10 cellular contexts compared by ENCODE assay signal in the genomic region with DNA sequence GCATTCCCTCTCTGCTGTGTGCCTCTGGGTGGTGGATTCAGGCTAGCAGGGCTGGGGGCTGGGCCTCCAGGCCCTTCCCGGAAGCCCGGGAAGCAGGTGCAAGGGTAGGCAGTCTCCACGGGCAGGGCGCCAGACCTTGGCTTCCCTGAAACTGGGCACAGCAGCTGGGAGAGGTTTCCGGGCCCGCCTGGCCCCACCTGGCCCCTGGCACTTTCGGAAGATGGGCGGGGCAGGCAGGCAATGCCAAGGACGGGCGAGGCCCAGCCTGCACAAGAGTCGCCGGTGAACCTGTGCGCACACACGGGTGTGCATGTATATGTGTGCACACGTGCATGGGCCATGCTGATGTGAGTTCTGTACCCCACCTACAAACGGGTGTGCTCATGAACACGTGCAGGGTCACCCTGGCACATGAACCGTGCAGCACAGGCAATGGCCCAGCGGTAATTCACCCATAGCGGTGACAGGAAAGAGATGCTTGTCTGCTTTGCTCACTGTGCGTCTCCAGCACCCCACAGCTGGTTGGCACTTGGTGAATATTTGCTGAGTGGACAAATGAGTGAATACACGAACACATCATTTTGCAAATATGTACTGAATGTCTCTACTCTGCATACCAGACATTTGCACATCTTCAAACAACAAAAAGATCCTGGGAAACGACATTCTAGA. TPM values are rescaled to one million over a fixed set of nuclear protein-coding genes. Genes with fewer than 3 reads are reported as not detected.
DNase-seq lines count a peak whose midpoint lies in the region; ATAC-seq and TF ChIP-seq lines count a peak whose summit lies in the region.
"Had no signal": no experiment of that assay in that cellular context is flagged by ENCODE, and none has a peak within 500 bp of the region (broad histone marks: within the 10 kb centered on the region; RNA-seq: fewer than 3 reads in every experiment).

No MANE protein-coding gene starts in this region.

- H3K4me1 ChIP-seq in vagina, result peaks cover 66% of the 10 kb centered on the region

- no peaks in the 10 kb centered on the region for H3K9me3 Mint-ChIP-seq in type B pancreatic cell

- H3K4me3 ChIP-seq in foreskin fibroblast (ENCODE audit: low read depth in 1 of 2, low read length in 2 of 2) (no peak overlapping the region), vagina (no peak overlapping the region)

- no peak overlapping the region for H3K27ac ChIP-seq in vagina
- H3K27ac ChIP-seq: 22Rv1 had no signal

- no peaks in the 10 kb centered on the region for H3K9me3 ChIP-seq in vagina

- peaks cover 11% of the 10 kb centered on the region for H3K4me1 Mint-ChIP-seq in type B pancreatic cell (ENCODE audit: unreplicated experiment)

- H3K4me3 Mint-ChIP-seq in type B pancreatic cell, result peak overlapping the region; percentile 64

- TF ChIP-seq POLR2A in vagina (IDR thresholded peaks at IDR 0.05), result no peak

- peak; percentile 87 for DNase-seq in DMS 273 (lab: John Stamatoyannopoulos, UW; ENCODE audit: unreplicated experiment)
- no peak for DNase-seq in DMS 273 treated with DMSO at 0.1 percent for 48 hours (lab: John Stamatoyannopoulos, UW)
- peak; percentile 73 for DNase-seq in RPMI7951 (ENCODE audit: low read depth)
- peak; percentile 91 to 93 for DNase-seq in foreskin fibroblast
- DNase-seq in type B pancreatic cell (ENCODE audit: extremely low spot score, unreplicated experiment), result no peak
- DNase-seq in vagina (ENCODE audit: extremely low spot score in 2 of 2), result no peak
- DNase-seq: activated naive CD4-positive, alpha-beta T cell treated with anti-CD3 and anti-CD28 coated beads, Interleukin-2, amount 50 U/mL, for 16 hours had no signal

- H3K27me3 ChIP-seq in vagina, result no peaks in the 10 kb centered on the region

- no peaks in the 10 kb centered on the region for H3K36me3 Mint-ChIP-seq in type B pancreatic cell

- ATAC-seq in HG03565 (IDR thresholded peaks at IDR 0.05; ENCODE audit: unreplicated experiment), result no peak
- no peak for ATAC-seq in GM19023 (IDR thresholded peaks at IDR 0.05; ENCODE audit: unreplicated experiment)

- no peaks in the 10 kb centered on the region for H3K36me3 ChIP-seq in vagina

- TF ChIP-seq CTCF in foreskin fibroblast (IDR thresholded peaks at IDR 0.05; ENCODE audit: low read depth, low read length), result no peak
- TF ChIP-seq CTCF in type B pancreatic cell (conservative IDR thresholded peaks at IDR 0.05), result no peak
- no peak for TF ChIP-seq CTCF in vagina (IDR thresholded peaks at IDR 0.05)

- intact Hi-C loops in vagina (cut with DNase I), result no loop called here

- H3K27me3 Mint-ChIP-seq in type B pancreatic cell, result peaks cover 22% of the 10 kb centered on the region

- peak overlapping the region; percentile 77 for H3K27ac Mint-ChIP-seq in type B pancreatic cell

RNA-seq across cellular contexts. Expression of a gene that starts 15.3 kb away (rescaled TPM):
- 23.5 and 28.4 TPM in 2 replicates for total RNA-seq in RPMI7951 (2014; rRNA removed; shearing (Covaris generic))
- total RNA-seq in type B pancreatic cell (ENCODE audit: low replicate concordance) (31.1 and 67.3 TPM in 2 replicates), vagina (181 TPM)

RNA-seq across cellular contexts. Expression of a gene that starts 34.5 kb away (rescaled TPM):
- total RNA-seq in RPMI7951 (2014; rRNA removed; shearing (Covaris generic)), result 63.8 and 108 TPM in 2 replicates
- total RNA-seq in type B pancreatic cell (ENCODE audit: low replicate concordance), result 63.6 and 116 TPM in 2 replicates
- total RNA-seq in vagina, result 41.0 TPM

Comparison
In these comparisons a context has a peak if more than half of its experiments do, and no peak if none do; other contexts are left out.
1. DNase-seq: peak in DMS 273 (single experiment), RPMI7951 (single experiment) and foreskin fibroblast (2 of 2); none in DMS 273 treated with DMSO at 0.1 percent for 48 hours (single experiment), type B pancreatic cell (single experiment) and vagina (0 of 2).